ENCODE assay signal across 8 cellular contexts in genomic region chr13:60448907-60449510, GRCh38. TPM values are rescaled to one million over a fixed set of nuclear protein-coding genes. Genes with fewer than 3 reads are reported as not detected.
DNase-seq lines count a peak whose midpoint lies in the region; ATAC-seq, FAIRE-seq and TF ChIP-seq lines count a peak whose summit lies in the region.

No MANE protein-coding gene starts in this region.

- peak; percentile 99 for FAIRE-seq in A204.1 (lab: Jason Lieb, UNC)

- CTCF ChIA-PET in GM10248 (lab: Yijun Ruan, JAX), result interaction anchor here (0.6 to 2.3 kb wide), 18 partner anchors 8 to 1505 kb away, joined by 3 to 12 read pairs (median 4); no protein-coding TSS in a partner anchor

- WGBS in iPS DF 6.9 (ENCODE audit: insufficient coverage, insufficient read length), result no CpG with 5 or more reads among the region's 2 CpGs
- 30 to 34% methylated on average over 2 of the region's 2 CpGs for WGBS in thyroid gland, 2 donors

- TF ChIP-seq POLR2A in thyroid gland (IDR thresholded peaks at IDR 0.05), result no peak

- no peaks in the 10 kb centered on the region for H3K4me1 ChIP-seq in iPS DF 6.9 (ENCODE audit: control insufficient read depth, insufficient read depth, low read length)
- no peaks in the 10 kb centered on the region for H3K4me1 ChIP-seq in thyroid gland

- intact Hi-C loops in thyroid gland (cut with DNase I), result no loop called here

- H3K27ac ChIP-seq in iPS DF 6.9 (ENCODE audit: low read length) (no peak overlapping the region), thyroid gland (no peak overlapping the region)

- no peaks in the 10 kb centered on the region for H3K36me3 ChIP-seq in iPS DF 6.9 (ENCODE audit: control insufficient read depth, insufficient read depth, low read length)
- H3K36me3 ChIP-seq in thyroid gland, result no peaks in the 10 kb centered on the region

- H3K9me3 ChIP-seq in iPS DF 6.9 (ENCODE audit: control insufficient read depth, insufficient read depth, low read length) (no peaks in the 10 kb centered on the region), thyroid gland (no peaks in the 10 kb centered on the region)

- H3K27me3 ChIP-seq in iPS DF 6.9 (ENCODE audit: control insufficient read depth, insufficient read depth, low read length) (no peaks in the 10 kb centered on the region), thyroid gland (no peaks in the 10 kb centered on the region)

- no peak overlapping the region for H3K4me3 ChIP-seq in iPS DF 6.9 (ENCODE audit: low read length)
- no peak overlapping the region for H3K4me3 ChIP-seq in thyroid gland (replicated peaks in 1 of 3)

- ATAC-seq in HG02588 (IDR thresholded peaks at IDR 0.05; ENCODE audit: unreplicated experiment), result peak; percentile 64

- POLR2A ChIA-PET in GM10248 (lab: Yijun Ruan, JAX), result no interaction called here

- peak; percentile 76 for TF ChIP-seq CTCF in GM10248 (IDR thresholded peaks at IDR 0.05; ENCODE audit: control extremely low read depth, extremely low read depth, low read depth, missing control alignments)
- TF ChIP-seq CTCF in thyroid gland (IDR thresholded peaks at IDR 0.05), result peak; percentile 28 to 81 (median 61)

- peak; percentile 22 for DNase-seq in GM10248 (ENCODE audit: extremely low spot score)
- DNase-seq in NCI-H1694 (lab: John Stamatoyannopoulos, UW), result peak; percentile 34
- peak; percentile 51 for DNase-seq in amniotic epithelial cell (ENCODE audit: low read depth)
- peak; percentile 29 for DNase-seq in iPS DF 6.9 (ENCODE audit: low read depth, low spot score)
- DNase-seq in thyroid gland, result no peak
- DNase-seq in central memory CD4-positive, alpha-beta T cell, result no peak

RNA-seq across cellular contexts. Expression of gene TDRD3, which starts 52.0 kb away (rescaled TPM):
- 10 to 100 TPM; 28.5 to 47.8 (median 41.3) TPM for total RNA-seq in thyroid gland

Comparison
In these comparisons a context has a peak if more than half of its experiments do, and no peak if none do; other contexts are left out.
1. DNase-seq: peak in GM10248 (single experiment), NCI-H1694 (single experiment), amniotic epithelial cell (single experiment) and iPS DF 6.9 (single experiment); none in thyroid gland (0 of 2) and central memory CD4-positive, alpha-beta T cell (single experiment).